Comparison of ENCODE assay signal across 1 cellular context in the genomic region with DNA sequence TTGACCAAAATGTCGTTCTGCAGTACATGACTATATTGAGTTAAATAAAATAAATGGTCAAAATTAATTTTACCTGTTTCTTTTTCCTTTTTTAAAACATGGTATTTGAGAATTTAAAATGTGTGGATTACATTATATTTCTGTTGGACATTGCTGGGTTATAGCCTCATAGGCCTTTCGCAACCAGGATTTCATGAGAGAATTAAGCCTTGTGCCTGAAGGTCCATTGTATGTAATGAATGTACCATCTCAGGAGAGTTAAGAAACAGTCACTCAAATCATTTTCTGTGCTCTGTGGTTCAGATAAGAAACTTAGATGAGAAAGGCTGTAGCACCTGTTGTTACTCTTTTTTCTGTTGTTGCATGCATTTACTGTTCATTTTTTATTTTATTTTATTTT.
TF ChIP-seq lines count a peak whose summit lies in the region.

No MANE protein-coding gene starts in this region.

TF ChIP-seq in HepG2, 621 proteins besides CTCF, POLR2A, EP300 and RAD21 (continued from another document):
- TF ChIP-seq ZNF230 (CRISPR knock-in tag; IDR thresholded peaks at IDR 0.05) (no peak), ZNF547 (CRISPR knock-in tag; IDR thresholded peaks at IDR 0.05) (no peak), ZNF296 (CRISPR knock-in tag; conservative IDR thresholded peaks at IDR 0.05) (no peak)
